17 cellular contexts compared by ENCODE assay signal in genomic region chr4:78707793-78708192, GRCh38.
DNase-seq lines count a peak whose midpoint lies in the region; ATAC-seq and TF ChIP-seq lines count a peak whose summit lies in the region.
"Had no signal": no experiment of that assay in that cellular context is flagged by ENCODE, and none has a peak within 500 bp of the region (broad histone marks: within the 10 kb centered on the region; RNA-seq: fewer than 3 reads in every experiment).

No MANE protein-coding gene starts in this region.

- H3K9me3 Mint-ChIP-seq in naive B cell = peaks cover 0 to 11% (median 6%) of the 10 kb centered on the region in 7 donors
- peaks cover 8% of the 10 kb centered on the region for H3K9me3 Mint-ChIP-seq in activated CD4-positive, alpha-beta memory T cell treated with anti-CD3 and anti-CD28 coated beads for 36 hours

- CTCF ChIA-PET in activated CD4-positive, alpha-beta memory T cell treated with anti-CD3 and anti-CD28 coated beads for 36 hours (lab: Charles Lee) = interaction anchor here (0.7 kb wide), 2 partner anchors 165 to 353 kb away, joined by 3 read pairs; no protein-coding TSS in a partner anchor

- no peak overlapping the region for H3K4me3 ChIP-seq in breast epithelium
- H3K4me3 ChIP-seq in body of pancreas = no peak overlapping the region
- H3K4me3 ChIP-seq: heart right ventricle, pancreas, SJSA1 had no signal

- no peaks in the 10 kb centered on the region for H3K27me3 Mint-ChIP-seq in naive B cell
- H3K27me3 Mint-ChIP-seq in activated CD4-positive, alpha-beta memory T cell treated with anti-CD3 and anti-CD28 coated beads for 36 hours = no peaks in the 10 kb centered on the region

- TF ChIP-seq CTCF in breast epithelium (IDR thresholded peaks at IDR 0.05) (no peak), body of pancreas (IDR thresholded peaks at IDR 0.05) (no peak)

- DNase-seq in naive B cell (no peak), breast epithelium (ENCODE audit: low spot score in 2 of 2) (no peak), body of pancreas (no peak)
- DNase-seq in activated CD4-positive, alpha-beta memory T cell treated with anti-CD3 and anti-CD28 coated beads for 36 hours = no peak
- DNase-seq: activated effector memory CD4-positive, alpha-beta T cell treated with anti-CD3 and anti-CD28 coated beads, Interleukin-2, amount 50 U/mL, for 16 hours; aorta; BE2C; cortex of kidney; DMS79; heart right ventricle; pancreas had no signal

- H3K36me3 Mint-ChIP-seq in naive B cell = peaks cover 8 to 9% of the 10 kb centered on the region in 2 donors
- H3K36me3 Mint-ChIP-seq in activated CD4-positive, alpha-beta memory T cell treated with anti-CD3 and anti-CD28 coated beads for 36 hours = no peaks in the 10 kb centered on the region

- 78 to 85% methylated on average over 5 of the region's 5 CpGs for WGBS in body of pancreas, 2 donors

- ATAC-seq in GM18519 (IDR thresholded peaks at IDR 0.05; ENCODE audit: low FRiP score, unreplicated experiment) (peak; percentile 47), GM21723 (IDR thresholded peaks at IDR 0.05; ENCODE audit: unreplicated experiment) (peak; percentile 67), HG03469 (IDR thresholded peaks at IDR 0.05; ENCODE audit: unreplicated experiment) (peak; percentile 44), naive B cell (ENCODE audit: low read depth in 2 of 2) (peak; percentile 51 to 64), GM21619 (IDR thresholded peaks at IDR 0.05; ENCODE audit: unreplicated experiment) (no peak), body of pancreas (no peak)
- ATAC-seq: esophagus mucosa, heart right ventricle, pancreas had no signal

- H3K36me3 ChIP-seq in breast epithelium = no peaks in the 10 kb centered on the region
- H3K36me3 ChIP-seq in body of pancreas (replicated peaks in 1 of 2; ENCODE audit: insufficient read depth in 1 of 2, low read depth in 2 of 2) = no peaks in the 10 kb centered on the region
- H3K36me3 ChIP-seq: BE2C, heart right ventricle, pancreas, SJSA1 had no signal

- peaks cover 0 to 6% of the 10 kb centered on the region in 2 donors for H3K9me3 ChIP-seq in breast epithelium
- peaks cover 0 to 4% (median 0%) of the 10 kb centered on the region in 3 donors for H3K9me3 ChIP-seq in body of pancreas
- H3K9me3 ChIP-seq: BE2C, pancreas had no signal

- H3K27ac Mint-ChIP-seq in naive B cell = peak overlapping the region in 3 of 6 donors; percentile 27 to 80 (median 77)
- H3K27ac Mint-ChIP-seq in activated CD4-positive, alpha-beta memory T cell treated with anti-CD3 and anti-CD28 coated beads for 36 hours = no peak overlapping the region

- H3K27ac ChIP-seq in breast epithelium (no peak overlapping the region), body of pancreas (no peak overlapping the region)
- H3K27ac ChIP-seq: heart right ventricle, pancreas, SJSA1 had no signal

- peak overlapping the region in 4 of 8 donors; percentile 23 to 61 (median 44) for H3K4me3 Mint-ChIP-seq in naive B cell
- no peak overlapping the region for H3K4me3 Mint-ChIP-seq in activated CD4-positive, alpha-beta memory T cell treated with anti-CD3 and anti-CD28 coated beads for 36 hours

- H3K27me3 ChIP-seq in breast epithelium (no peaks in the 10 kb centered on the region), body of pancreas (no peaks in the 10 kb centered on the region)
- H3K27me3 ChIP-seq: BE2C, heart right ventricle, pancreas, SJSA1 had no signal

- peaks cover 19 to 35% (median 24%) of the 10 kb centered on the region in 3 donors for H3K4me1 Mint-ChIP-seq in naive B cell
- H3K4me1 Mint-ChIP-seq in activated CD4-positive, alpha-beta memory T cell treated with anti-CD3 and anti-CD28 coated beads for 36 hours (ENCODE audit: low read depth) = no peaks in the 10 kb centered on the region

- H3K4me1 ChIP-seq in breast epithelium = no peaks in the 10 kb centered on the region
- no peaks in the 10 kb centered on the region for H3K4me1 ChIP-seq in body of pancreas
- H3K4me1 ChIP-seq: BE2C, pancreas had no signal

- no peak for TF ChIP-seq POLR2A in breast epithelium (IDR thresholded peaks at IDR 0.05)
- no peak for TF ChIP-seq POLR2A in body of pancreas (IDR thresholded peaks at IDR 0.05)

- POLR2A ChIA-PET in activated CD4-positive, alpha-beta memory T cell treated with anti-CD3 and anti-CD28 coated beads for 36 hours (lab: Charles Lee) = no interaction called here

- intact Hi-C loops in breast epithelium (cut with DNase I; ENCODE audit: low total_unique reads) (no loop called here), body of pancreas (cut with DNase I) (no loop called here)
- intact Hi-C loops in activated CD4-positive, alpha-beta memory T cell treated with anti-CD3 and anti-CD28 coated beads for 36 hours (cut with micrococcal nuclease) = no loop called here

Comparison
In these comparisons a context has a peak if more than half of its experiments do, and no peak if none do; other contexts are left out.
1. ATAC-seq: peak in GM18519 (single experiment), GM21723 (single experiment), HG03469 (single experiment) and naive B cell (2 of 2); none in GM21619 (single experiment) and body of pancreas (single experiment).